25 cellular contexts compared by ENCODE assay signal in the genomic region with DNA sequence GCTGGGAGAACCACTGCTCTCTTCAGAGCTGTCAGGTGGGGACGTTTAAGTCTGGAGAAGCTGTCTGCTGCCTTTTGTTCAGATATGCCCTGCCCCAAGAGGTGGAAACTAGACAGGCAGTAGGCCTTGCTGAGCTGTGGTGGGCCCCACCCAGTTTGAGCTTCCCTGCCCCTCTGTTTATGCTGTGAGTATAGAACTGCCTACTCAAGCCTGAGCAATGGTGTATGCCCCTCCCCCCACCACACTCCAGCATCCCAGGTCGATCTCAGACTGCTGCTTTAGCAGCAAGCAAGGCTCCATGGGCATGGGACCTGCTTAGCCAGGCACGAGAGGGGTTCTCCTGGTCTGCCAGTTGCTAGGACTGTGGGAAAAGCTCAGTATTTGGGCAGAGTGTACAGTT.
"Had no signal": no experiment of that assay in that cellular context is flagged by ENCODE, and none has a peak within 500 bp of the region (broad histone marks: within the 10 kb centered on the region; RNA-seq: fewer than 3 reads in every experiment).

No MANE protein-coding gene starts in this region.

- H3K27ac ChIP-seq: heart right ventricle, hepatocyte, left ventricle myocardium inferior, pancreas, prostate gland, skin epidermis, stomach, testis, thyroid gland, transverse colon, upper lobe of right lung had no signal

- DNase-seq: heart right ventricle; islet precursor cell; left ventricle myocardium inferior; midbrain; naive thymus-derived CD8-positive, alpha-beta T cell; nucleus accumbens; pancreas; retina; right cardiac atrium; stimulated activated CD4-positive, alpha-beta T cell treated with anti-CD3 and anti-CD28 coated beads, Interleukin-12 subunit alpha, Interleukin-12 subunit beta, amount 100 ng/mL, for 4 hours; stimulated activated CD4-positive, alpha-beta T cell treated with anti-CD3 and anti-CD28 coated beads, Interleukin-15, amount 100 ng/mL, for 24 hours; stimulated activated CD4-positive, alpha-beta T cell treated with anti-CD3 and anti-CD28 coated beads, Interleukin-2, amount 100 ng/mL, for 24 hours; stimulated activated CD4-positive, alpha-beta T cell treated with anti-CD3 and anti-CD28 coated beads, Interleukin-4, amount 100 ng/mL, for 1 hour; stimulated activated naive B cell treated with anti-CD40 and anti-IgM and Interleukin-4, amounts not matched to agents 10 μg/mL and 1 μg/mL and 100 μg/mL, for 72 hours; stimulated activated naive CD8-positive, alpha-beta T cell treated with anti-CD3 and anti-CD28 coated beads, Interleukin-15, Interleukin-2, amounts not matched to agents 100 U/mL and 50 U/mL, for 24 hours; stomach; testis; thyroid gland; transverse colon; upper lobe of right lung had no signal

- H3K36me3 ChIP-seq: heart right ventricle, left ventricle myocardium inferior, pancreas, prostate gland, stomach, thyroid gland, transverse colon, upper lobe of right lung had no signal

- H3K9me3 ChIP-seq: pancreas, prostate gland, testis, thyroid gland, transverse colon had no signal

- H3K4me2 ChIP-seq: hepatocyte had no signal

- H3K4me3 ChIP-seq: heart right ventricle, hepatocyte, left ventricle myocardium inferior, lung, pancreas, prostate gland, skin epidermis, stomach, testis, thyroid gland, transverse colon, upper lobe of right lung had no signal

- H3K27me3 ChIP-seq: heart right ventricle, hepatocyte, pancreas, stomach, testis, thyroid gland, transverse colon, upper lobe of right lung had no signal

- ATAC-seq: heart right ventricle; naive thymus-derived CD8-positive, alpha-beta T cell; pancreas; right cardiac atrium; sciatic nerve; stimulated activated naive B cell treated with anti-CD40 and anti-IgM and Interleukin-4, amounts not matched to agents 10 μg/mL and 1 μg/mL and 100 μg/mL, for 72 hours; stimulated activated naive CD8-positive, alpha-beta T cell treated with anti-CD3 and anti-CD28 coated beads, Interleukin-15, Interleukin-2, amounts not matched to agents 100 U/mL and 50 U/mL, for 24 hours; upper lobe of right lung had no signal

- H3K4me1 ChIP-seq: heart right ventricle, left ventricle myocardium inferior, pancreas, prostate gland, stomach, testis, thyroid gland, transverse colon, upper lobe of right lung had no signal

- H3K79me2 ChIP-seq: hepatocyte had no signal

- H2AFZ ChIP-seq: hepatocyte had no signal
